ENCODE assay signal across 8 cellular contexts in genomic region chr2:86105252-86105968, GRCh38. TPM values are rescaled to one million over a fixed set of nuclear protein-coding genes. Genes with fewer than 3 reads are reported as not detected.
DNase-seq lines count a peak whose midpoint lies in the region; ATAC-seq and TF ChIP-seq lines count a peak whose summit lies in the region.

TSS of gene POLR1A (minus strand) at chr2:86105886. CDS start at chr2:86105776, 110 bp downstream.

- peak within 1 kb of the TSS; percentile 83 for H3K4me3 Mint-ChIP-seq in Calu3 (ENCODE audit: low read depth, unreplicated experiment)

- TF ChIP-seq POLR2A in IMR-90 (IDR thresholded peaks at IDR 0.05; ENCODE audit: low read depth, low read length), result no peak

- in situ Hi-C loops in IMR-90 (cut with MboI; ENCODE audit: low sequenced_read_pairs), result no loop called here

- H3K4me1 ChIP-seq in IMR-90 (ENCODE audit: control insufficient read depth, insufficient read depth, low read length), result peaks cover 2% of the 10 kb centered on the region; the same call in 1 of the 2 replicates

- H3K4me3 ChIP-seq in IMR-90 (ENCODE audit: insufficient read depth, low read depth, low read length) (peak within 1 kb of the TSS; percentile 71), epithelial cell of proximal tubule (ENCODE audit: low read depth, low read length) (peak within 1 kb of the TSS; percentile 76)

- H3K18ac ChIP-seq in IMR-90 (ENCODE audit: low read depth, low read length), result peak within 1 kb of the TSS; percentile 47

- peak within 1 kb of the TSS; percentile 77; the same call in 1 of the 2 replicates for H2AK5ac ChIP-seq in IMR-90 (ENCODE audit: low read depth, low read length)

- TF ChIP-seq CTCF in Calu3 (IDR thresholded peaks at IDR 0.05; ENCODE audit: unreplicated experiment), result no peak
- TF ChIP-seq CTCF in IMR-90 (conservative IDR thresholded peaks at IDR 0.05; ENCODE audit: low read depth, low read length), result peak; percentile 20; the same call in 1 of the 2 replicates
- TF ChIP-seq CTCF in epithelial cell of proximal tubule (conservative IDR thresholded peaks at IDR 0.05; ENCODE audit: low read depth, low read length), result no peak

- H3K4ac ChIP-seq in IMR-90 (ENCODE audit: low read depth, low read length), result peak within 1 kb of the TSS; percentile 88

- H3K27ac Mint-ChIP-seq in Calu3 (ENCODE audit: unreplicated experiment), result peak within 1 kb of the TSS; percentile 95

- peak within 1 kb of the TSS; percentile 49; the same call in 1 of the 3 replicates for H2BK15ac ChIP-seq in IMR-90 (ENCODE audit: low read depth, low read length)

- H3K27ac ChIP-seq in IMR-90 (ENCODE audit: insufficient read depth, low read length), result peak within 1 kb of the TSS; percentile 86

- peak within 1 kb of the TSS; percentile 96 for H2AK9ac ChIP-seq in IMR-90 (replicated peaks; ENCODE audit: low read depth, low read length, poor library complexity)

- H4K8ac ChIP-seq in IMR-90 (ENCODE audit: low read depth in 2 of 2, low read length in 2 of 2), result peak within 1 kb of the TSS; percentile 79 to 97

- ATAC-seq in GM21529 (IDR thresholded peaks at IDR 0.05; ENCODE audit: unreplicated experiment), result peak; percentile 71
- peak; percentile 91 for ATAC-seq in IMR-90 (ENCODE audit: low read depth)

- peak within 1 kb of the TSS; percentile 95 for H3K56ac ChIP-seq in IMR-90 (ENCODE audit: extremely low read depth, insufficient read depth, low read length)

- H3K9ac ChIP-seq in IMR-90 (ENCODE audit: low read depth, low read length), result peak within 1 kb of the TSS; percentile 93

- H2BK5ac ChIP-seq in IMR-90 (ENCODE audit: low read depth, low read length, poor library complexity, severe bottlenecking), result peak within 1 kb of the TSS; percentile 88

- no peaks in the 10 kb centered on the region for H3K9me1 ChIP-seq in IMR-90 (ENCODE audit: insufficient read depth, low read length)

- peak within 1 kb of the TSS; percentile 97 for H2BK120ac ChIP-seq in IMR-90 (ENCODE audit: low read depth, low read length)

- no peaks in the 10 kb centered on the region for H3K27me3 ChIP-seq in IMR-90 (ENCODE audit: control insufficient read depth, insufficient read depth, low read length)

- H3K9me3 Mint-ChIP-seq in Calu3 (ENCODE audit: low read depth, unreplicated experiment), result no peaks in the 10 kb centered on the region

- H3K9me3 ChIP-seq in IMR-90 (ENCODE audit: control insufficient read depth, insufficient read depth, low read length), result no peaks in the 10 kb centered on the region

- no peaks in the 10 kb centered on the region for H3K27me3 Mint-ChIP-seq in Calu3 (ENCODE audit: unreplicated experiment)

- DNase-seq in Calu3 (peak; percentile 83), IMR-90 (peak; percentile 94), OCI-M2 (lab: John Stamatoyannopoulos, UW; ENCODE audit: unreplicated experiment) (peak; percentile 81), activated T-cell treated with anti-CD3 and anti-CD28 coated beads for 4 hours (peak; percentile 70), epithelial cell of proximal tubule (ENCODE audit: low read depth) (peak; percentile 91), mucosa of gallbladder (ENCODE audit: low spot score) (peak; percentile 92)
- DNase-seq in stimulated activated CD8-positive, alpha-beta memory T cell treated with anti-CD3 and anti-CD28 coated beads, Interleukin-4, amount 100 ng/mL, for 24 hours (ENCODE audit: low read depth), result peak; percentile 74

- peak within 1 kb of the TSS; percentile 97 for H3K23ac ChIP-seq in IMR-90 (ENCODE audit: low read depth, low read length)

- BruUV-seq in Calu3 (replicated peaks; lab: Mats Ljungman, UMichigan) (no TSS peak), IMR-90 (replicated peaks; lab: Mats Ljungman, UMichigan) (no TSS peak)

- H3K36me3 Mint-ChIP-seq in Calu3 (ENCODE audit: insufficient read depth, unreplicated experiment), result peaks cover 81% of the 10 kb centered on the region

- dilution Hi-C loops in IMR-90 (cut with HindIII; ENCODE audit: low sequenced_read_pairs, unreplicated experiment), result no loop called here

- peaks cover 4% of the 10 kb centered on the region for H3K36me3 ChIP-seq in IMR-90 (ENCODE audit: control insufficient read depth, insufficient read depth, low read length)

- no peak for TF ChIP-seq RAD21 in IMR-90 (IDR thresholded peaks at IDR 0.05; ENCODE audit: low read length)

- intact Hi-C loops in Calu3 (cut with micrococcal nuclease; ENCODE audit: unreplicated experiment) (no loop called here), IMR-90 (cut with micrococcal nuclease) (no loop called here)

- H3K79me1 ChIP-seq in IMR-90 (ENCODE audit: low read depth in 1 of 2, low read length in 2 of 2), result peaks cover 19 to 60% of the 10 kb centered on the region in 2 experiments

- peak within 1 kb of the TSS; percentile 91 for H4K5ac ChIP-seq in IMR-90 (ENCODE audit: low read depth, low read length)

- H2BK20ac ChIP-seq in IMR-90 (ENCODE audit: low read depth, low read length), result peak within 1 kb of the TSS; percentile 93

- 2% methylated on average over 11 of the region's 38 CpGs; no CpG with 5 or more reads in 1 of the 2 experiments for WGBS in IMR-90 (ENCODE audit: extremely low coverage in 2 of 2, insufficient read length in 1 of 2), 2 experiments

- peak within 1 kb of the TSS; percentile 94 for H3K14ac ChIP-seq in IMR-90 (replicated peaks; ENCODE audit: low read depth, low read length)

- peaks cover 18% of the 10 kb centered on the region for H4K20me1 ChIP-seq in IMR-90 (ENCODE audit: insufficient read depth, low read length)

- H2AFZ ChIP-seq in IMR-90 (replicated peaks; ENCODE audit: low read length, poor library complexity), result peak within 1 kb of the TSS; percentile 96

- H3K4me2 ChIP-seq in IMR-90 (ENCODE audit: low read depth, low read length), result peak within 1 kb of the TSS; percentile 91

- CTCF ChIA-PET in Calu3 (lab: Charles Lee) (interaction anchor here (1.6 kb wide), 1 partner anchor 278 kb away, joined by 9 read pairs; no protein-coding TSS in a partner anchor), IMR-90 (lab: Yijun Ruan, JAX) (no interaction called here)

- peaks cover 42% of the 10 kb centered on the region for H3K4me1 Mint-ChIP-seq in Calu3 (ENCODE audit: low read depth, unreplicated experiment)

- peak within 1 kb of the TSS; percentile 83 for H4K91ac ChIP-seq in IMR-90 (ENCODE audit: insufficient read depth, low read depth, low read length)

- POLR2A ChIA-PET in IMR-90 (lab: Charles Lee; ENCODE audit: unreplicated experiment), result no interaction called here

TF ChIP-seq in IMR-90, 13 proteins besides CTCF, POLR2A, EP300 and RAD21:
- TF ChIP-seq MXI1 (IDR thresholded peaks at IDR 0.05; ENCODE audit: borderline replicate concordance, low read depth, low read length), result peak; percentile 90
- TF ChIP-seq, protein P1, sequence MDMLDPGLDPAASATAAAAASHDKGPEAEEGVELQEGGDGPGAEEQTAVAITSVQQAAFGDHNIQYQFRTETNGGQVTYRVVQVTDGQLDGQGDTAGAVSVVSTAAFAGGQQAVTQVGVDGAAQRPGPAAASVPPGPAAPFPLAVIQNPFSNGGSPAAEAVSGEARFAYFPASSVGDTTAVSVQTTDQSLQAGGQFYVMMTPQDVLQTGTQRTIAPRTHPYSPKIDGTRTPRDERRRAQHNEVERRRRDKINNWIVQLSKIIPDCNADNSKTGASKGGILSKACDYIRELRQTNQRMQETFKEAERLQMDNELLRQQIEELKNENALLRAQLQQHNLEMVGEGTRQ (IDR thresholded peaks at IDR 0.05; ENCODE audit: low read depth, low read length), result peak; percentile 50
- no peak for TF ChIP-seq SMC3 (IDR thresholded peaks at IDR 0.05; ENCODE audit: low read depth, low read length)
- no peak for TF ChIP-seq NFE2L2 (IDR thresholded peaks at IDR 0.05; ENCODE audit: low read depth, low read length)
- TF ChIP-seq CHD1 (IDR thresholded peaks at IDR 0.05; ENCODE audit: low read depth, low read length), result no peak
TF ChIP-seq in IMR-90: peak in this region for 2.

RNA-seq across cellular contexts. Expression of gene POLR1A, which starts in this region (rescaled TPM):
- 58.3 and 65.5 TPM in 2 replicates for total RNA-seq in Calu3 (2022)
- 27.4 and 27.8 TPM in 2 replicates for total RNA-seq in IMR-90 (2012; rRNA removed)
- polyA plus RNA-seq in IMR-90 (2012; rRNA removed), result 7.6 and 9.3 TPM in 2 replicates
- 3.3 and 3.5 TPM in 2 replicates for polyA plus RNA-seq in IMR-90 (2012; cell fraction: cytosol; rRNA removed)
- 12.0 and 12.4 TPM in 2 replicates for polyA plus RNA-seq in IMR-90 (2012; cell fraction: nucleus; rRNA removed; ENCODE audit: low replicate concordance)
- 21.3 and 23.1 TPM in 2 replicates for total RNA-seq in epithelial cell of proximal tubule
- total RNA-seq in mucosa of gallbladder, result 23.1 TPM

Comparison
In these comparisons a context has a peak if more than half of its experiments do, and no peak if none do; other contexts are left out.
1. Peak in every context shown above with its lines: DNase-seq, ATAC-seq, H3K4me3 ChIP-seq and H3K27ac ChIP-seq.